Comparison of ENCODE assay signal across 10 cellular contexts in genomic region chr5:148791334-148791667, GRCh38. TPM values are rescaled to one million over a fixed set of nuclear protein-coding genes. Genes with fewer than 3 reads are reported as not detected.
DNase-seq lines count a peak whose midpoint lies in the region; ATAC-seq, FAIRE-seq and TF ChIP-seq lines count a peak whose summit lies in the region.
"Had no signal": no experiment of that assay in that cellular context is flagged by ENCODE, and none has a peak within 500 bp of the region (broad histone marks: within the 10 kb centered on the region; RNA-seq: fewer than 3 reads in every experiment).

No MANE protein-coding gene starts in this region.

- H3K4me1 Mint-ChIP-seq in type B pancreatic cell (ENCODE audit: unreplicated experiment): no peaks in the 10 kb centered on the region

- ATAC-seq in GM21528 (IDR thresholded peaks at IDR 0.05; ENCODE audit: low FRiP score, unreplicated experiment) (peak; percentile 97), HG03558 (IDR thresholded peaks at IDR 0.05; ENCODE audit: extremely low read depth, unreplicated experiment) (peak; percentile 99), lower lobe of right lung (no peak)

- no peaks in the 10 kb centered on the region for H3K36me3 ChIP-seq in tibial artery
- no peaks in the 10 kb centered on the region for H3K36me3 ChIP-seq in lower lobe of right lung

- H3K27me3 ChIP-seq in tibial artery (no peaks in the 10 kb centered on the region), lower lobe of right lung (ENCODE audit: low read depth) (no peaks in the 10 kb centered on the region)

- H3K36me3 Mint-ChIP-seq in type B pancreatic cell: no peaks in the 10 kb centered on the region

- H3K4me1 ChIP-seq in tibial artery (no peaks in the 10 kb centered on the region), lower lobe of right lung (no peaks in the 10 kb centered on the region)

- H3K4me3 ChIP-seq in epithelial cell of proximal tubule (ENCODE audit: low read depth, low read length): no peak overlapping the region
- H3K4me3 ChIP-seq in tibial artery: no peak overlapping the region
- no peak overlapping the region for H3K4me3 ChIP-seq in lower lobe of right lung

- DNase-seq in GM18507 (ENCODE audit: extremely low spot score, insufficient read length, low read depth) (no peak), epithelial cell of proximal tubule (ENCODE audit: low read depth) (peak; percentile 53), type B pancreatic cell (ENCODE audit: extremely low spot score, unreplicated experiment) (no peak), tibial artery (no peak), lower lobe of right lung (no peak)
- DNase-seq in activated CD8-positive, alpha-beta memory T cell treated with anti-CD3 and anti-CD28 coated beads for 24 hours: no peak
- DNase-seq: midbrain had no signal

- no peaks in the 10 kb centered on the region for H3K9me3 Mint-ChIP-seq in type B pancreatic cell

- no peaks in the 10 kb centered on the region for H3K9me3 ChIP-seq in tibial artery
- no peaks in the 10 kb centered on the region for H3K9me3 ChIP-seq in lower lobe of right lung

- TF ChIP-seq CTCF in epithelial cell of proximal tubule (conservative IDR thresholded peaks at IDR 0.05; ENCODE audit: low read depth, low read length): no peak
- no peak for TF ChIP-seq CTCF in type B pancreatic cell (conservative IDR thresholded peaks at IDR 0.05)
- TF ChIP-seq CTCF in tibial artery (IDR thresholded peaks at IDR 0.05): no peak
- no peak for TF ChIP-seq CTCF in lower lobe of right lung (IDR thresholded peaks at IDR 0.05)

- H3K27ac Mint-ChIP-seq in type B pancreatic cell: no peak overlapping the region

- H3K27ac ChIP-seq in tibial artery (no peak overlapping the region), lower lobe of right lung (no peak overlapping the region)

- intact Hi-C loops in tibial artery (cut with DNase I; ENCODE audit: low total_unique reads) (no loop called here), lower lobe of right lung (cut with DNase I) (no loop called here)

- no peak overlapping the region for H3K4me3 Mint-ChIP-seq in type B pancreatic cell

- FAIRE-seq in GM18507 (lab: Jason Lieb, UNC): peak; percentile 78
- FAIRE-seq: urothelium cell line had no signal

- H3K27me3 Mint-ChIP-seq in type B pancreatic cell: peaks cover 26% of the 10 kb centered on the region

RNA-seq across cellular contexts. Expression of gene ADRB2, which starts 35.1 kb away (rescaled TPM):
- total RNA-seq in epithelial cell of proximal tubule: 2.6 and 3.3 TPM in 2 replicates
- 0.81 and 1.3 TPM in 2 replicates for total RNA-seq in type B pancreatic cell (ENCODE audit: low replicate concordance)
- total RNA-seq in lower lobe of right lung: 26.4 TPM

Comparison
In these comparisons a context has a peak if more than half of its experiments do, and no peak if none do; other contexts are left out.
1. ATAC-seq: peak in GM21528 (single experiment) and HG03558 (single experiment); none in lower lobe of right lung (0 of 2).